ENCODE assay signal across 1 cellular context in the genomic region with DNA sequence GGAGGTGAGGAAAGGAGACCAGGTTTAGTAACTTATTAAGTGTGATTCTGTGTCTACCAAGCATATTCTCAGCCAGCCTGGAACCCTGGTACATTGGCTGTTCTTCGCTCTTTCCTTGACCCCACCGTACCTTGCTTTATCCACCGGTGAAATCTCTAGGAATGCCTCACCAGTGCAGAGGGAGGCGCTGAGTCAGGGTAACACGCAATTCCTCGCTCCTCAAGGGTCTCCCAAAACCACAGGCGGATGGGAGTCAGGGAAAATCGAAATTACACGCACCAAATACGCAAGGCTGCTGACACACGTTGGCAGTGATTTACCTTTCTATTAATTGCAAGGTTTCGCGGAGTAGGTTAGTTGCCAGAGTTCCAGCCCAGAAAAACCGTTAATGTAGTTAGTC.
TF ChIP-seq lines count a peak whose summit lies in the region.

No MANE protein-coding gene starts in this region.

TF ChIP-seq in endothelial cell of umbilical vein, 7 proteins besides CTCF, POLR2A, EP300 and RAD21:
- TF ChIP-seq GATA2 (IDR thresholded peaks at IDR 0.05; ENCODE audit: insufficient read depth, insufficient read length, low read depth, low read length) (peak; percentile 32), MYC (IDR thresholded peaks at IDR 0.05; ENCODE audit: low read depth, low read length) (no peak), FOS (IDR thresholded peaks at IDR 0.05; ENCODE audit: borderline replicate concordance, insufficient read depth, low read length) (no peak)
- TF ChIP-seq, protein P1, sequence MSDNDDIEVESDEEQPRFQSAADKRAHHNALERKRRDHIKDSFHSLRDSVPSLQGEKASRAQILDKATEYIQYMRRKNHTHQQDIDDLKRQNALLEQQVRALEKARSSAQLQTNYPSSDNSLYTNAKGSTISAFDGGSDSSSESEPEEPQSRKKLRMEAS (IDR thresholded peaks at IDR 0.05; ENCODE audit: insufficient read depth, insufficient read length): no peak
